In genomic region chr7:2560175-2560695, GRCh38 we compare ENCODE assay signal across 1 cellular context.
TF ChIP-seq lines count a peak whose summit lies in the region.

No MANE protein-coding gene starts in this region.

TF ChIP-seq in A549, 52 proteins besides CTCF, POLR2A, EP300 and RAD21 (continued from another document):
- TF ChIP-seq RFX5 (IDR thresholded peaks at IDR 0.05), result no peak
